1 cellular context compared by ENCODE assay signal in genomic region chr18:657311-657997, GRCh38.
TF ChIP-seq lines count a peak whose summit lies in the region.

TSS of gene TYMS (plus strand) at chr18:657653. CDS start at chr18:657743, 90 bp downstream.

TF ChIP-seq in HepG2, 621 proteins besides CTCF, POLR2A, EP300 and RAD21 (continued from another document and continues in another):
- TF ChIP-seq, protein P1, sequence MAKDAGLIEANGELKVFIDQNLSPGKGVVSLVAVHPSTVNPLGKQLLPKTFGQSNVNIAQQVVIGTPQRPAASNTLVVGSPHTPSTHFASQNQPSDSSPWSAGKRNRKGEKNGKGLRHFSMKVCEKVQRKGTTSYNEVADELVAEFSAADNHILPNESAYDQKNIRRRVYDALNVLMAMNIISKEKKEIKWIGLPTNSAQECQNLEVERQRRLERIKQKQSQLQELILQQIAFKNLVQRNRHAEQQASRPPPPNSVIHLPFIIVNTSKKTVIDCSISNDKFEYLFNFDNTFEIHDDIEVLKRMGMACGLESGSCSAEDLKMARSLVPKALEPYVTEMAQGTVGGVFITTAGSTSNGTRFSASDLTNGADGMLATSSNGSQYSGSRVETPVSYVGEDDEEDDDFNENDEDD (CRISPR knock-in tag; IDR thresholded peaks at IDR 0.05; ENCODE audit: borderline replicate concordance) = peak; percentile 91; the same call in 1 of the 2 replicates
- TF ChIP-seq HMG20A (CRISPR knock-in tag; IDR thresholded peaks at IDR 0.05; ENCODE audit: borderline replicate concordance) (peak; percentile 27; the same call in 1 of the 2 replicates), ZNF160 (CRISPR knock-in tag; IDR thresholded peaks at IDR 0.05) (no peak), HIVEP1 (CRISPR knock-in tag; IDR thresholded peaks at IDR 0.05) (no peak), TARDBP (CRISPR knock-in tag; IDR thresholded peaks at IDR 0.05) (peak; percentile 70; the same call in 1 of the 2 replicates), ZSCAN12 (CRISPR knock-in tag; IDR thresholded peaks at IDR 0.05) (no peak), PAX8 (CRISPR knock-in tag; IDR thresholded peaks at IDR 0.05; ENCODE audit: borderline replicate concordance) (peak; percentile 57; the same call in 1 of the 2 replicates), PHF5A (CRISPR knock-in tag; IDR thresholded peaks at IDR 0.05; ENCODE audit: low read depth, unreplicated experiment) (no peak), ZNF34 (CRISPR knock-in tag; IDR thresholded peaks at IDR 0.05; ENCODE audit: borderline replicate concordance) (peak; percentile 65; the same call in 1 of the 2 replicates), ZNF232 (CRISPR knock-in tag; IDR thresholded peaks at IDR 0.05; ENCODE audit: borderline replicate concordance) (0 out of 2 replicates have a peak, but pooled peaks have one; percentile 38), MEIS1 (CRISPR knock-in tag; IDR thresholded peaks at IDR 0.05; ENCODE audit: borderline replicate concordance) (no peak; the same call in 1 of the 2 replicates), ZNF558 (CRISPR knock-in tag; IDR thresholded peaks at IDR 0.05; ENCODE audit: borderline replicate concordance) (0 out of 2 replicates have a peak, but pooled peaks have one; percentile 23), ZKSCAN5 (CRISPR knock-in tag; IDR thresholded peaks at IDR 0.05) (no peak), SRY (CRISPR knock-in tag; IDR thresholded peaks at IDR 0.05) (peak; percentile 46), ZNF556 (CRISPR knock-in tag; IDR thresholded peaks at IDR 0.05; ENCODE audit: borderline replicate concordance) (peak; percentile 81; the same call in 1 of the 2 replicates), JUN (CRISPR knock-in tag; IDR thresholded peaks at IDR 0.05) (no peak), DMTF1 (CRISPR knock-in tag; IDR thresholded peaks at IDR 0.05) (no peak), MEIS2 (CRISPR knock-in tag; IDR thresholded peaks at IDR 0.05) (peak; percentile 85; the same call in 1 of the 2 replicates), TGIF2 (CRISPR knock-in tag; IDR thresholded peaks at IDR 0.05) (no peak), MAF1 (CRISPR knock-in tag; IDR thresholded peaks at IDR 0.05; ENCODE audit: borderline replicate concordance) (no peak), GZF1 (CRISPR knock-in tag; IDR thresholded peaks at IDR 0.05) (no peak), SNAPC2 (CRISPR knock-in tag; IDR thresholded peaks at IDR 0.05) (0 out of 2 replicates have a peak, but pooled peaks have one; percentile 57), ZSCAN29 (CRISPR knock-in tag; conservative IDR thresholded peaks at IDR 0.05) (0 out of 2 replicates have a peak, but pooled peaks have one; percentile 17), MED13 (CRISPR knock-in tag; IDR thresholded peaks at IDR 0.05) (no peak), POGZ (CRISPR knock-in tag; IDR thresholded peaks at IDR 0.05) (no peak), HCFC1 (IDR thresholded peaks at IDR 0.05; ENCODE audit: low read depth, low read length) (no peak), SOX13 (IDR thresholded peaks at IDR 0.05) (no peak), SOX13 (CRISPR knock-in tag; conservative IDR thresholded peaks at IDR 0.05 in 1 of 2, IDR thresholded peaks at IDR 0.05 in 1 of 2) (peak in 1 of 2 experiments; percentile 13; a peak in 1 of 4 replicates), GABPB1 (CRISPR knock-in tag; IDR thresholded peaks at IDR 0.05) (peak; percentile 86), ZNF530 (CRISPR knock-in tag; IDR thresholded peaks at IDR 0.05; ENCODE audit: low read depth) (0 out of 2 replicates have a peak, but pooled peaks have one; percentile 12), ATF7 (IDR thresholded peaks at IDR 0.05) (no peak), ATF7 (CRISPR knock-in tag; IDR thresholded peaks at IDR 0.05) (no peak), ZNF552 (CRISPR knock-in tag; IDR thresholded peaks at IDR 0.05; ENCODE audit: borderline replicate concordance) (no peak)
- TF ChIP-seq, protein P2, sequence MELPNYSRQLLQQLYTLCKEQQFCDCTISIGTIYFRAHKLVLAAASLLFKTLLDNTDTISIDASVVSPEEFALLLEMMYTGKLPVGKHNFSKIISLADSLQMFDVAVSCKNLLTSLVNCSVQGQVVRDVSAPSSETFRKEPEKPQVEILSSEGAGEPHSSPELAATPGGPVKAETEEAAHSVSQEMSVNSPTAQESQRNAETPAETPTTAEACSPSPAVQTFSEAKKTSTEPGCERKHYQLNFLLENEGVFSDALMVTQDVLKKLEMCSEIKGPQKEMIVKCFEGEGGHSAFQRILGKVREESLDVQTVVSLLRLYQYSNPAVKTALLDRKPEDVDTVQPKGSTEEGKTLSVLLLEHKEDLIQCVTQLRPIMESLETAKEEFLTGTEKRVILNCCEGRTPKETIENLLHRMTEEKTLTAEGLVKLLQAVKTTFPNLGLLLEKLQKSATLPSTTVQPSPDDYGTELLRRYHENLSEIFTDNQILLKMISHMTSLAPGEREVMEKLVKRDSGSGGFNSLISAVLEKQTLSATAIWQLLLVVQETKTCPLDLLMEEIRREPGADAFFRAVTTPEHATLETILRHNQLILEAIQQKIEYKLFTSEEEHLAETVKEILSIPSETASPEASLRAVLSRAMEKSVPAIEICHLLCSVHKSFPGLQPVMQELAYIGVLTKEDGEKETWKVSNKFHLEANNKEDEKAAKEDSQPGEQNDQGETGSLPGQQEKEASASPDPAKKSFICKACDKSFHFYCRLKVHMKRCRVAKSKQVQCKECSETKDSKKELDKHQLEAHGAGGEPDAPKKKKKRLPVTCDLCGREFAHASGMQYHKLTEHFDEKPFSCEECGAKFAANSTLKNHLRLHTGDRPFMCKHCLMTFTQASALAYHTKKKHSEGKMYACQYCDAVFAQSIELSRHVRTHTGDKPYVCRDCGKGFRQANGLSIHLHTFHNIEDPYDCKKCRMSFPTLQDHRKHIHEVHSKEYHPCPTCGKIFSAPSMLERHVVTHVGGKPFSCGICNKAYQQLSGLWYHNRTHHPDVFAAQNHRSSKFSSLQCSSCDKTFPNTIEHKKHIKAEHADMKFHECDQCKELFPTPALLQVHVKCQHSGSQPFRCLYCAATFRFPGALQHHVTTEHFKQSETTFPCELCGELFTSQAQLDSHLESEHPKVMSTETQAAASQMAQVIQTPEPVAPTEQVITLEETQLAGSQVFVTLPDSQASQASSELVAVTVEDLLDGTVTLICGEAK (IDR thresholded peaks at IDR 0.05) = no peak
- TF ChIP-seq, protein P2 (CRISPR knock-in tag; IDR thresholded peaks at IDR 0.05) = no peak
- TF ChIP-seq, protein P3, sequence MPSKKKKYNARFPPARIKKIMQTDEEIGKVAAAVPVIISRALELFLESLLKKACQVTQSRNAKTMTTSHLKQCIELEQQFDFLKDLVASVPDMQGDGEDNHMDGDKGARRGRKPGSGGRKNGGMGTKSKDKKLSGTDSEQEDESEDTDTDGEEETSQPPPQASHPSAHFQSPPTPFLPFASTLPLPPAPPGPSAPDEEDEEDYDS (CRISPR knock-in tag; IDR thresholded peaks at IDR 0.05) = peak; percentile 44; the same call in 1 of the 2 replicates
- TF ChIP-seq, protein P4, sequence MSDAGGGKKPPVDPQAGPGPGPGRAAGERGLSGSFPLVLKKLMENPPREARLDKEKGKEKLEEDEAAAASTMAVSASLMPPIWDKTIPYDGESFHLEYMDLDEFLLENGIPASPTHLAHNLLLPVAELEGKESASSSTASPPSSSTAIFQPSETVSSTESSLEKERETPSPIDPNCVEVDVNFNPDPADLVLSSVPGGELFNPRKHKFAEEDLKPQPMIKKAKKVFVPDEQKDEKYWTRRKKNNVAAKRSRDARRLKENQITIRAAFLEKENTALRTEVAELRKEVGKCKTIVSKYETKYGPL (CRISPR knock-in tag; IDR thresholded peaks at IDR 0.05) = no peak
- TF ChIP-seq, protein P5, sequence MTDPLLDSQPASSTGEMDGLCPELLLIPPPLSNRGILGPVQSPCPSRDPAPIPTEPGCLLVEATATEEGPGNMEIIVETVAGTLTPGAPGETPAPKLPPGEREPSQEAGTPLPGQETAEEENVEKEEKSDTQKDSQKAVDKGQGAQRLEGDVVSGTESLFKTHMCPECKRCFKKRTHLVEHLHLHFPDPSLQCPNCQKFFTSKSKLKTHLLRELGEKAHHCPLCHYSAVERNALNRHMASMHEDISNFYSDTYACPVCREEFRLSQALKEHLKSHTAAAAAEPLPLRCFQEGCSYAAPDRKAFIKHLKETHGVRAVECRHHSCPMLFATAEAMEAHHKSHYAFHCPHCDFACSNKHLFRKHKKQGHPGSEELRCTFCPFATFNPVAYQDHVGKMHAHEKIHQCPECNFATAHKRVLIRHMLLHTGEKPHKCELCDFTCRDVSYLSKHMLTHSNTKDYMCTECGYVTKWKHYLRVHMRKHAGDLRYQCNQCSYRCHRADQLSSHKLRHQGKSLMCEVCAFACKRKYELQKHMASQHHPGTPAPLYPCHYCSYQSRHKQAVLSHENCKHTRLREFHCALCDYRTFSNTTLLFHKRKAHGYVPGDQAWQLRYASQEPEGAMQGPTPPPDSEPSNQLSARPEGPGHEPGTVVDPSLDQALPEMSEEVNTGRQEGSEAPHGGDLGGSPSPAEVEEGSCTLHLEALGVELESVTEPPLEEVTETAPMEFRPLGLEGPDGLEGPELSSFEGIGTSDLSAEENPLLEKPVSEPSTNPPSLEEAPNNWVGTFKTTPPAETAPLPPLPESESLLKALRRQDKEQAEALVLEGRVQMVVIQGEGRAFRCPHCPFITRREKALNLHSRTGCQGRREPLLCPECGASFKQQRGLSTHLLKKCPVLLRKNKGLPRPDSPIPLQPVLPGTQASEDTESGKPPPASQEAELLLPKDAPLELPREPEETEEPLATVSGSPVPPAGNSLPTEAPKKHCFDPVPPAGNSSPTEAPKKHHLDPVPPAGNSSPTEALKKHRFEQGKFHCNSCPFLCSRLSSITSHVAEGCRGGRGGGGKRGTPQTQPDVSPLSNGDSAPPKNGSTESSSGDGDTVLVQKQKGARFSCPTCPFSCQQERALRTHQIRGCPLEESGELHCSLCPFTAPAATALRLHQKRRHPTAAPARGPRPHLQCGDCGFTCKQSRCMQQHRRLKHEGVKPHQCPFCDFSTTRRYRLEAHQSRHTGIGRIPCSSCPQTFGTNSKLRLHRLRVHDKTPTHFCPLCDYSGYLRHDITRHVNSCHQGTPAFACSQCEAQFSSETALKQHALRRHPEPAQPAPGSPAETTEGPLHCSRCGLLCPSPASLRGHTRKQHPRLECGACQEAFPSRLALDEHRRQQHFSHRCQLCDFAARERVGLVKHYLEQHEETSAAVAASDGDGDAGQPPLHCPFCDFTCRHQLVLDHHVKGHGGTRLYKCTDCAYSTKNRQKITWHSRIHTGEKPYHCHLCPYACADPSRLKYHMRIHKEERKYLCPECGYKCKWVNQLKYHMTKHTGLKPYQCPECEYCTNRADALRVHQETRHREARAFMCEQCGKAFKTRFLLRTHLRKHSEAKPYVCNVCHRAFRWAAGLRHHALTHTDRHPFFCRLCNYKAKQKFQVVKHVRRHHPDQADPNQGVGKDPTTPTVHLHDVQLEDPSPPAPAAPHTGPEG (CRISPR knock-in tag; IDR thresholded peaks at IDR 0.05) = no peak
- TF ChIP-seq, protein P6, sequence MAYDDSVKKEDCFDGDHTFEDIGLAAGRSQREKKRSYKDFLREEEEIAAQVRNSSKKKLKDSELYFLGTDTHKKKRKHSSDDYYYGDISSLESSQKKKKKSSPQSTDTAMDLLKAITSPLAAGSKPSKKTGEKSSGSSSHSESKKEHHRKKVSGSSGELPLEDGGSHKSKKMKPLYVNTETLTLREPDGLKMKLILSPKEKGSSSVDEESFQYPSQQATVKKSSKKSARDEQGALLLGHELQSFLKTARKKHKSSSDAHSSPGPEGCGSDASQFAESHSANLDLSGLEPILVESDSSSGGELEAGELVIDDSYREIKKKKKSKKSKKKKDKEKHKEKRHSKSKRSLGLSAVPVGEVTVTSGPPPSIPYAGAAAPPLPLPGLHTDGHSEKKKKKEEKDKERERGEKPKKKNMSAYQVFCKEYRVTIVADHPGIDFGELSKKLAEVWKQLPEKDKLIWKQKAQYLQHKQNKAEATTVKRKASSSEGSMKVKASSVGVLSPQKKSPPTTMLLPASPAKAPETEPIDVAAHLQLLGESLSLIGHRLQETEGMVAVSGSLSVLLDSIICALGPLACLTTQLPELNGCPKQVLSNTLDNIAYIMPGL (CRISPR knock-in tag; IDR thresholded peaks at IDR 0.05; ENCODE audit: borderline replicate concordance in 1 of 2, low read depth in 1 of 2) = 0 out of 4 replicates have a peak, but pooled peaks of 1 of the 2 experiments have one; percentile 14
- TF ChIP-seq, protein P7, sequence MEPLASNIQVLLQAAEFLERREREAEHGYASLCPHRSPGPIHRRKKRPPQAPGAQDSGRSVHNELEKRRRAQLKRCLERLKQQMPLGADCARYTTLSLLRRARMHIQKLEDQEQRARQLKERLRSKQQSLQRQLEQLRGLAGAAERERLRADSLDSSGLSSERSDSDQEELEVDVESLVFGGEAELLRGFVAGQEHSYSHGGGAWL (CRISPR knock-in tag; IDR thresholded peaks at IDR 0.05) = no peak; the same call in 1 of the 2 replicates
